Comparison of ENCODE assay signal across 21 cellular contexts in genomic region chr4:162685401-162685800, GRCh38.
DNase-seq lines count a peak whose midpoint lies in the region; ATAC-seq, FAIRE-seq and TF ChIP-seq lines count a peak whose summit lies in the region.
"Had no signal": no experiment of that assay in that cellular context is flagged by ENCODE, and none has a peak within 500 bp of the region (broad histone marks: within the 10 kb centered on the region; RNA-seq: fewer than 3 reads in every experiment).

No MANE protein-coding gene starts in this region.

- ATAC-seq in A549 (no peak), GM21717 (IDR thresholded peaks at IDR 0.05; ENCODE audit: unreplicated experiment) (no peak)
- ATAC-seq: GM12878, GM23338, HCT116 had no signal

- FAIRE-seq in A549 (lab: Jason Lieb, UNC), result no peak
- FAIRE-seq: GM12878, GM19239 had no signal

- no peaks in the 10 kb centered on the region for H3K36me3 Mint-ChIP-seq in glutamatergic neuron (ENCODE audit: unreplicated experiment)
- H3K36me3 Mint-ChIP-seq: CD4-positive, alpha-beta memory T cell had no signal

- TF ChIP-seq CTCF in A549 (IDR thresholded peaks at IDR 0.05) (no peak), fibroblast of villous mesenchyme (IDR thresholded peaks at IDR 0.05; ENCODE audit: insufficient read depth, low read depth, low read length) (no peak), liver (IDR thresholded peaks at IDR 0.05; ENCODE audit: low read depth, low read length, missing input control) (no peak), glutamatergic neuron (IDR thresholded peaks at IDR 0.05; ENCODE audit: partially characterized antibody, unreplicated experiment) (no peak)

- H3K4me1 ChIP-seq in A549 (peaks cover 37% of the 10 kb centered on the region), liver (ENCODE audit: control insufficient read depth in 4 of 4, insufficient read depth in 4 of 4, low read length in 3 of 4) (peaks cover 0 to 4% (median 2%) of the 10 kb centered on the region in 4 donors)

- no peak overlapping the region for H3K4me3 Mint-ChIP-seq in glutamatergic neuron (ENCODE audit: unreplicated experiment)
- H3K4me3 Mint-ChIP-seq: CD4-positive, alpha-beta memory T cell; GM23338; H9 had no signal

- no peak overlapping the region for H3K9ac ChIP-seq in liver (ENCODE audit: low read depth in 1 of 2, low read length in 2 of 2)

- TF ChIP-seq RAD21 in A549 (conservative IDR thresholded peaks at IDR 0.05 in 1 of 2, IDR thresholded peaks at IDR 0.05 in 1 of 2), result no peak
- no peak for TF ChIP-seq RAD21 in liver (IDR thresholded peaks at IDR 0.05)

- no peak overlapping the region for H3K4me3 ChIP-seq in A549
- H3K4me3 ChIP-seq in fibroblast of villous mesenchyme (ENCODE audit: low read depth, low read length), result no peak overlapping the region
- no peak overlapping the region for H3K4me3 ChIP-seq in liver (ENCODE audit: low read depth in 1 of 3, low read length in 3 of 3)
- H3K4me3 ChIP-seq: GM12878, GM23338 had no signal

- POLR2A ChIA-PET in A549 (lab: Yijun Ruan, JAX), result no interaction called here

- H3K9me3 Mint-ChIP-seq in glutamatergic neuron (ENCODE audit: unreplicated experiment), result no peaks in the 10 kb centered on the region
- H3K9me3 Mint-ChIP-seq: GM23338, H9 had no signal

- no peaks in the 10 kb centered on the region for H3K4me1 Mint-ChIP-seq in glutamatergic neuron (ENCODE audit: low read depth, unreplicated experiment)
- H3K4me1 Mint-ChIP-seq: CD4-positive, alpha-beta memory T cell; GM23338; H9 had no signal

- no peak for DNase-seq in A549 (ENCODE audit: low read depth in 1 of 2, low spot score in 1 of 2)
- DNase-seq in amniotic epithelial cell (ENCODE audit: low read depth), result peak; percentile 3
- peak; percentile 14 for DNase-seq in fibroblast of villous mesenchyme (ENCODE audit: low read depth)
- no peak for DNase-seq in activated CD4-positive, alpha-beta T cell treated with anti-CD3 and anti-CD28 coated beads, Interleukin-2, amount 50 U/mL, for 4 hours
- no peak for DNase-seq in activated T-cell treated with anti-CD3 and anti-CD28 coated beads for 4 hours
- DNase-seq in glutamatergic neuron, result no peak
- DNase-seq: 8988T; C1 segment of cervical spinal cord; Calu3; CD4-positive, alpha-beta memory T cell; COR-L47; DMS153; DND-41; GDM1; H9 had no signal

- CTCF ChIA-PET in A549 (lab: Yijun Ruan, JAX), result no interaction called here

- TF ChIP-seq EP300 in A549 (IDR thresholded peaks at IDR 0.05), result no peak

- peak overlapping the region; percentile 65 for H3K4me2 ChIP-seq in A549
- H3K4me2 ChIP-seq: GM23338 had no signal

- H3K36me3 ChIP-seq in liver (ENCODE audit: control insufficient read depth in 4 of 4, insufficient read depth in 3 of 4, low read depth in 1 of 4, low read length in 3 of 4), result no peaks in the 10 kb centered on the region

- H3K27me3 ChIP-seq in liver (ENCODE audit: control insufficient read depth in 4 of 4, insufficient read depth in 4 of 4, low read length in 3 of 4), result no peaks in the 10 kb centered on the region

- 95% methylated on average over 1 of the region's 1 CpG for WGBS in A549 (ENCODE audit: missing lambda C conversion rate)
- 95% methylated on average over 1 of the region's 1 CpG for WGBS in liver

- peak overlapping the region in 1 of 2 experiments; percentile 83; a peak in 2 of 6 replicates for H3K27ac ChIP-seq in A549
- peak overlapping the region in 1 of 2 donors; percentile 56 for H3K27ac ChIP-seq in liver (ENCODE audit: low read depth in 1 of 2, low read length in 2 of 2)

- H3K9me3 ChIP-seq in A549 (no peaks in the 10 kb centered on the region), liver (ENCODE audit: control insufficient read depth in 4 of 4, low read length in 3 of 4) (no peaks in the 10 kb centered on the region)

- H3K27ac Mint-ChIP-seq in glutamatergic neuron (ENCODE audit: unreplicated experiment), result no peak overlapping the region
- H3K27ac Mint-ChIP-seq: CD4-positive, alpha-beta memory T cell; GM23338; H9 had no signal

- TF ChIP-seq POLR2A in A549 (IDR thresholded peaks at IDR 0.05; ENCODE audit: low read length), result no peak

- H3K27me3 Mint-ChIP-seq in glutamatergic neuron (ENCODE audit: unreplicated experiment), result no peaks in the 10 kb centered on the region
- H3K27me3 Mint-ChIP-seq: CD4-positive, alpha-beta memory T cell had no signal

TF ChIP-seq in A549, 52 proteins besides CTCF, POLR2A, EP300 and RAD21:
- TF ChIP-seq HDAC2 (IDR thresholded peaks at IDR 0.05), result no peak
- TF ChIP-seq HOXB5 (CRISPR knock-in tag; IDR thresholded peaks at IDR 0.05), result no peak
- no peak for TF ChIP-seq HOXA7 (CRISPR knock-in tag; IDR thresholded peaks at IDR 0.05)
- TF ChIP-seq ZSCAN20 (CRISPR knock-in tag; IDR thresholded peaks at IDR 0.05), result no peak
- TF ChIP-seq JUNB (IDR thresholded peaks at IDR 0.05), result no peak
- no peak for TF ChIP-seq ESRRA (IDR thresholded peaks at IDR 0.05; ENCODE audit: borderline replicate concordance, low read length)
- TF ChIP-seq E2F6 (IDR thresholded peaks at IDR 0.05; ENCODE audit: borderline replicate concordance, low read depth), result no peak
- no peak for TF ChIP-seq TP53 (CRISPR knock-in tag; IDR thresholded peaks at IDR 0.05)
- no peak for TF ChIP-seq MAX (IDR thresholded peaks at IDR 0.05)

TF ChIP-seq in liver, 16 proteins besides CTCF, POLR2A, EP300 and RAD21:
- peak in 1 of 2 donors; percentile 12 for TF ChIP-seq RXRA (IDR thresholded peaks at IDR 0.05)
- peak; percentile 21 to 55 for TF ChIP-seq HNF4A (conservative IDR thresholded peaks at IDR 0.05)
- no peak for TF ChIP-seq SP1 (IDR thresholded peaks at IDR 0.05)
- TF ChIP-seq JUND (IDR thresholded peaks at IDR 0.05), result peak in 1 of 2 donors; percentile 27
- no peak for TF ChIP-seq NR2F2 (IDR thresholded peaks at IDR 0.05)

Comparison
In these comparisons a context has a peak if more than half of its experiments do, and no peak if none do; other contexts are left out.
1. DNase-seq: peak in amniotic epithelial cell (single experiment) and fibroblast of villous mesenchyme (single experiment); none in A549 (0 of 2), activated CD4-positive, alpha-beta T cell treated with anti-CD3 and anti-CD28 coated beads, Interleukin-2, amount 50 U/mL, for 4 hours (0 of 2), activated T-cell treated with anti-CD3 and anti-CD28 coated beads for 4 hours (single experiment) and glutamatergic neuron (single experiment).